In genomic region chr1:197178998-197179397, GRCh38 we compare ENCODE assay signal across 10 cellular contexts. TPM values are rescaled to one million over a fixed set of nuclear protein-coding genes. Genes with fewer than 3 reads are reported as not detected.
DNase-seq lines count a peak whose midpoint lies in the region; ATAC-seq, FAIRE-seq and TF ChIP-seq lines count a peak whose summit lies in the region.
"Had no signal": no experiment of that assay in that cellular context is flagged by ENCODE, and none has a peak within 500 bp of the region (broad histone marks: within the 10 kb centered on the region; RNA-seq: fewer than 3 reads in every experiment).

No MANE protein-coding gene starts in this region.

- peak; percentile 33 for TF ChIP-seq CTCF in AG04450 (IDR thresholded peaks at IDR 0.05; ENCODE audit: low read depth, low read length)
- peak; percentile 40 for TF ChIP-seq CTCF in cardiac fibroblast (IDR thresholded peaks at IDR 0.05; ENCODE audit: low read depth, low read length)
- no peak for TF ChIP-seq CTCF in sigmoid colon (IDR thresholded peaks at IDR 0.05)

- WGBS in small intestine, 3 donors = 66 to 83% (median 74%) methylated on average over 1 of the region's 1 CpG
- WGBS in sigmoid colon, 2 donors = 68 to 81% methylated on average over 1 of the region's 1 CpG

- H3K9me3 ChIP-seq in AG04450 (ENCODE audit: control insufficient read depth, insufficient read depth, low read length) (no peaks in the 10 kb centered on the region), small intestine (ENCODE audit: control insufficient read depth, low read depth) (no peaks in the 10 kb centered on the region), sigmoid colon (no peaks in the 10 kb centered on the region)
- H3K9me3 ChIP-seq: ascending aorta, mucosa of descending colon had no signal

- H3K4me3 ChIP-seq in AG04450 (ENCODE audit: low read depth, low read length) (no peak overlapping the region), cardiac fibroblast (replicated peaks in 1 of 2; ENCODE audit: low read depth in 2 of 2, low read length in 2 of 2) (no peak overlapping the region), small intestine (ENCODE audit: low read depth in 1 of 2, low read length in 2 of 2) (no peak overlapping the region), sigmoid colon (no peak overlapping the region)
- H3K4me3 ChIP-seq: ascending aorta, mucosa of descending colon had no signal

- no peak for FAIRE-seq in small intestine (lab: Jason Lieb, UNC)

- H3K27ac ChIP-seq in AG04450 (ENCODE audit: low read depth, low read length) = no peak overlapping the region
- no peak overlapping the region for H3K27ac ChIP-seq in small intestine (ENCODE audit: low read depth in 1 of 2, low read length in 1 of 2)
- no peak overlapping the region for H3K27ac ChIP-seq in sigmoid colon
- H3K27ac ChIP-seq: ascending aorta had no signal

- DNase-seq in AG04450 (ENCODE audit: low read depth, low spot score) (no peak), cardiac fibroblast (ENCODE audit: low read depth in 2 of 2) (peak; percentile 75 to 84), small intestine (no peak), sigmoid colon (no peak), globus pallidus (ENCODE audit: low spot score) (no peak)
- no peak for DNase-seq in activated CD4-positive, CD25-positive, alpha-beta regulatory T cell treated with anti-CD3 and anti-CD28 coated beads, Interleukin-2, amount 50 U/mL, for 72 hours
- DNase-seq: mucosa of descending colon had no signal

- H3K36me3 ChIP-seq in small intestine (ENCODE audit: control insufficient read depth in 2 of 2, insufficient read depth in 2 of 2, low read length in 2 of 2) (peaks cover 2% of the 10 kb centered on the region in 2 donors), sigmoid colon (peaks cover 0 to 67% (median 3%) of the 10 kb centered on the region in 4 donors)

- intact Hi-C loops in sigmoid colon (cut with DNase I) = loop anchor here (10.0 kb wide), 1 partner anchor 176 kb away; no protein-coding TSS in a partner anchor

- no peak for TF ChIP-seq EP300 in sigmoid colon (IDR thresholded peaks at IDR 0.05)

- CTCF ChIA-PET in AG04450 (lab: Charles Lee) = interaction anchor here (0.7 to 4.2 kb wide), 19 partner anchors 11 to 227 kb away, joined by 3 to 40 read pairs (median 4); no protein-coding TSS in a partner anchor

- POLR2A ChIA-PET in AG04450 (lab: Yijun Ruan, JAX) = no interaction called here

- ATAC-seq in GM19452 (IDR thresholded peaks at IDR 0.05; ENCODE audit: unreplicated experiment) (peak; percentile 40), HG03432 (IDR thresholded peaks at IDR 0.05; ENCODE audit: unreplicated experiment) (peak; percentile 65)
- ATAC-seq: mucosa of descending colon had no signal

- peak in 1 of 2 donors; percentile 10 for TF ChIP-seq POLR2A in sigmoid colon (IDR thresholded peaks at IDR 0.05)

- H3K27me3 ChIP-seq in AG04450 (ENCODE audit: control insufficient read depth, insufficient read depth, low read length) (no peaks in the 10 kb centered on the region), small intestine (ENCODE audit: control insufficient read depth in 2 of 2, insufficient read depth in 2 of 2, low read length in 2 of 2) (no peaks in the 10 kb centered on the region), sigmoid colon (no peaks in the 10 kb centered on the region)
- H3K27me3 ChIP-seq: ascending aorta had no signal

- no peaks in the 10 kb centered on the region for H3K4me1 ChIP-seq in small intestine (ENCODE audit: control insufficient read depth in 2 of 2, insufficient read depth in 1 of 2, low read depth in 1 of 2, low read length in 1 of 2)
- peaks cover 0 to 12% (median 4%) of the 10 kb centered on the region in 4 donors for H3K4me1 ChIP-seq in sigmoid colon
- H3K4me1 ChIP-seq: ascending aorta had no signal

RNA-seq across cellular contexts. Expression of gene ZBTB41, which starts 22.1 kb away (rescaled TPM):
- polyA plus RNA-seq in AG04450 (2011; rRNA removed) (5.9 and 9.3 TPM in 2 replicates), small intestine (1 to 10 TPM; 1.1 to 3.4 (median 1.6) TPM), sigmoid colon (1 to 10 TPM; 1.6 to 2.5 (median 1.8) TPM)
- polyA minus RNA-seq in AG04450 (2011; rRNA and poly(A)+ RNA removed) = 10.6 and 18.9 TPM in 2 replicates
- total RNA-seq in sigmoid colon = 10 to 100 TPM in 3 of 4 donors, 1 to 10 TPM in 1; 9.0 to 12.5 (median 11.7) TPM

RNA-seq across cellular contexts. Expression of gene ASPM, which starts 32.5 kb away (rescaled TPM):
- polyA plus RNA-seq in AG04450 (2011; rRNA removed) = 3.7 and 6.1 TPM in 2 replicates
- polyA minus RNA-seq in AG04450 (2011; rRNA and poly(A)+ RNA removed) = 4.6 and 10.6 TPM in 2 replicates
- 1 to 10 TPM in 1 of 3 donors, under 1 TPM in 2; 0.27 to 7.4 (median 0.67) TPM for polyA plus RNA-seq in small intestine
- under 1 TPM; under 0.01 to 0.83 (median 0.70) TPM for total RNA-seq in sigmoid colon
- 1 to 10 TPM in 1 of 3 donors, under 1 TPM in 2; 0.60 to 5.9 (median 0.69) TPM for polyA plus RNA-seq in sigmoid colon
- total RNA-seq: ascending aorta had no signal

Comparison
In these comparisons a context has a peak if more than half of its experiments do, and no peak if none do; other contexts are left out.
1. DNase-seq: peak in cardiac fibroblast (2 of 2); none in AG04450 (single experiment), small intestine (single experiment), activated CD4-positive, CD25-positive, alpha-beta regulatory T cell treated with anti-CD3 and anti-CD28 coated beads, Interleukin-2, amount 50 U/mL, for 72 hours (single experiment), sigmoid colon (single experiment) and globus pallidus (single experiment).
2. CTCF ChIP-seq: peak in AG04450 (single experiment) and cardiac fibroblast (single experiment); none in sigmoid colon (0 of 4).